In genomic region chr10:307659-308058, GRCh38 we compare ENCODE assay signal across 22 cellular contexts.
DNase-seq lines count a peak whose midpoint lies in the region; ATAC-seq and TF ChIP-seq lines count a peak whose summit lies in the region.
"Had no signal": no experiment of that assay in that cellular context is flagged by ENCODE, and none has a peak within 500 bp of the region (broad histone marks: within the 10 kb centered on the region; RNA-seq: fewer than 3 reads in every experiment).

No MANE protein-coding gene starts in this region.

- in situ Hi-C loops in mammary epithelial cell (cut with MboI; ENCODE audit: low sequenced_read_pairs in 2 of 2) = no loop called here

- intact Hi-C loops in mammary epithelial cell (cut with micrococcal nuclease) = no loop called here
- intact Hi-C loops in breast epithelium (cut with DNase I; ENCODE audit: low total_unique reads) = no loop called here

- H3K9ac ChIP-seq in subcutaneous abdominal adipose tissue (ENCODE audit: low read length in 5 of 5) (peak overlapping the region in 2 of 5 donors; percentile 49 to 70), mammary epithelial cell (ENCODE audit: insufficient read depth, low read length) (no peak overlapping the region)

- H3K4me3 Mint-ChIP-seq in stimulated activated naive CD8-positive, alpha-beta T cell treated with anti-CD3 and anti-CD28 coated beads, Interleukin-15, Interleukin-2, amounts not matched to agents 100 ng/mL and 50 ng/mL, for 24 hours = no peak overlapping the region
- no peak overlapping the region for H3K4me3 Mint-ChIP-seq in stimulated activated naive CD8-positive, alpha-beta T cell treated with anti-CD3 and anti-CD28 coated beads, Interleukin-15, amount 100 ng/mL, for 72 hours
- H3K4me3 Mint-ChIP-seq in chondrocyte (ENCODE audit: unreplicated experiment) = no peak overlapping the region
- peak overlapping the region; percentile 33 to 91 (median 86) for H3K4me3 Mint-ChIP-seq in naive B cell
- H3K4me3 Mint-ChIP-seq: activated CD4-positive, alpha-beta T cell treated with anti-CD3 and anti-CD28 coated beads, Interleukin-2, amount 10 ng/mL, durations not matched to agents 24 days and 14 days; activated CD8-positive, alpha-beta memory T cell treated with anti-CD3 and anti-CD28 coated beads, Interleukin-2, amount 10 ng/mL, durations not matched to agents 7 days and 5 days; T-helper 2 cell treated with Interferon-gamma antibody and Interleukin-4, amounts not matched to agents 5 μg/mL and 100 μg/mL, for 36 hours had no signal

- peak overlapping the region; percentile 71 for H3K27ac Mint-ChIP-seq in stimulated activated naive CD8-positive, alpha-beta T cell treated with anti-CD3 and anti-CD28 coated beads, Interleukin-15, Interleukin-2, amounts not matched to agents 100 ng/mL and 50 ng/mL, for 24 hours
- H3K27ac Mint-ChIP-seq in stimulated activated naive CD8-positive, alpha-beta T cell treated with anti-CD3 and anti-CD28 coated beads, Interleukin-15, amount 100 ng/mL, for 72 hours = no peak overlapping the region
- H3K27ac Mint-ChIP-seq in chondrocyte (ENCODE audit: unreplicated experiment) = peak overlapping the region; percentile 41
- H3K27ac Mint-ChIP-seq in naive B cell = peak overlapping the region; percentile 74 to 96 (median 94)
- H3K27ac Mint-ChIP-seq: activated CD4-positive, alpha-beta T cell treated with anti-CD3 and anti-CD28 coated beads, Interleukin-2, amount 10 ng/mL, durations not matched to agents 24 days and 14 days; activated CD8-positive, alpha-beta memory T cell treated with anti-CD3 and anti-CD28 coated beads, Interleukin-2, amount 10 ng/mL, durations not matched to agents 7 days and 5 days; T-helper 2 cell treated with Interferon-gamma antibody and Interleukin-4, amounts not matched to agents 5 μg/mL and 100 μg/mL, for 36 hours had no signal

- no peaks in the 10 kb centered on the region for H4K20me1 ChIP-seq in mammary epithelial cell (ENCODE audit: insufficient read depth, low read length)

- no peak overlapping the region for H3K4me2 ChIP-seq in mammary epithelial cell (ENCODE audit: insufficient read depth, low read depth, low read length)

- no peak for TF ChIP-seq POLR2A in breast epithelium (IDR thresholded peaks at IDR 0.05)

- no peaks in the 10 kb centered on the region for H3K9me3 Mint-ChIP-seq in stimulated activated naive CD8-positive, alpha-beta T cell treated with anti-CD3 and anti-CD28 coated beads, Interleukin-15, Interleukin-2, amounts not matched to agents 100 ng/mL and 50 ng/mL, for 24 hours
- no peaks in the 10 kb centered on the region for H3K9me3 Mint-ChIP-seq in stimulated activated naive CD8-positive, alpha-beta T cell treated with anti-CD3 and anti-CD28 coated beads, Interleukin-15, amount 100 ng/mL, for 72 hours
- H3K9me3 Mint-ChIP-seq in chondrocyte (ENCODE audit: low read depth) (no peaks in the 10 kb centered on the region), naive B cell (no peaks in the 10 kb centered on the region)
- H3K9me3 Mint-ChIP-seq: activated CD4-positive, alpha-beta T cell treated with anti-CD3 and anti-CD28 coated beads, Interleukin-2, amount 10 ng/mL, durations not matched to agents 24 days and 14 days; T-helper 2 cell treated with Interferon-gamma antibody and Interleukin-4, amounts not matched to agents 5 μg/mL and 100 μg/mL, for 36 hours had no signal

- H3K27me3 ChIP-seq in subcutaneous abdominal adipose tissue (ENCODE audit: control insufficient read depth in 5 of 5, insufficient read depth in 4 of 5, low read length in 5 of 5) (no peaks in the 10 kb centered on the region), mammary epithelial cell (ENCODE audit: insufficient read depth, low read length) (no peaks in the 10 kb centered on the region), breast epithelium (no peaks in the 10 kb centered on the region)
- H3K27me3 ChIP-seq: uterus had no signal

- dilution Hi-C loops in mammary epithelial cell (cut with HindIII; ENCODE audit: low sequenced_read_pairs) = no loop called here

- no peak for ATAC-seq in stimulated activated naive CD8-positive, alpha-beta T cell treated with anti-CD3 and anti-CD28 coated beads, Interleukin-15, amount 100 ng/mL, for 72 hours
- ATAC-seq in naive B cell (ENCODE audit: low read depth in 2 of 2) = no peak
- ATAC-seq in HG02588 (IDR thresholded peaks at IDR 0.05; ENCODE audit: unreplicated experiment) = no peak
- ATAC-seq: activated CD8-positive, alpha-beta memory T cell treated with anti-CD3 and anti-CD28 coated beads, Interleukin-2, amount 10 ng/mL, durations not matched to agents 7 days and 5 days had no signal

- H3K4me1 ChIP-seq in subcutaneous abdominal adipose tissue (ENCODE audit: control insufficient read depth in 5 of 5, insufficient read depth in 5 of 5, low read length in 5 of 5) (peaks cover 2 to 56% (median 44%) of the 10 kb centered on the region in 5 donors), mammary epithelial cell (ENCODE audit: insufficient read depth, low read length) (no peaks in the 10 kb centered on the region), breast epithelium (no peaks in the 10 kb centered on the region)
- H3K4me1 ChIP-seq: uterus had no signal

- H3K4me1 Mint-ChIP-seq in stimulated activated naive CD8-positive, alpha-beta T cell treated with anti-CD3 and anti-CD28 coated beads, Interleukin-15, Interleukin-2, amounts not matched to agents 100 ng/mL and 50 ng/mL, for 24 hours (ENCODE audit: low read depth) = peaks cover 10% of the 10 kb centered on the region
- no peaks in the 10 kb centered on the region for H3K4me1 Mint-ChIP-seq in stimulated activated naive CD8-positive, alpha-beta T cell treated with anti-CD3 and anti-CD28 coated beads, Interleukin-15, amount 100 ng/mL, for 72 hours
- H3K4me1 Mint-ChIP-seq in chondrocyte (ENCODE audit: low read depth) (peaks cover 32% of the 10 kb centered on the region), naive B cell (peaks cover 65 to 87% (median 72%) of the 10 kb centered on the region in 3 donors)

- no peaks in the 10 kb centered on the region for H3K36me3 Mint-ChIP-seq in stimulated activated naive CD8-positive, alpha-beta T cell treated with anti-CD3 and anti-CD28 coated beads, Interleukin-15, Interleukin-2, amounts not matched to agents 100 ng/mL and 50 ng/mL, for 24 hours (ENCODE audit: low read depth)
- H3K36me3 Mint-ChIP-seq in chondrocyte (ENCODE audit: low read depth) = peaks cover 21% of the 10 kb centered on the region
- H3K36me3 Mint-ChIP-seq in naive B cell = no peaks in the 10 kb centered on the region
- H3K36me3 Mint-ChIP-seq: activated CD8-positive, alpha-beta memory T cell treated with anti-CD3 and anti-CD28 coated beads, Interleukin-2, amount 10 ng/mL, durations not matched to agents 7 days and 5 days had no signal

- H3K4me3 ChIP-seq in subcutaneous abdominal adipose tissue (ENCODE audit: low read depth in 1 of 5, low read length in 5 of 5) (no peak overlapping the region), mammary epithelial cell (replicated peaks in 1 of 3; ENCODE audit: insufficient read depth in 1 of 3, low read depth in 2 of 3, low read length in 3 of 3) (no peak overlapping the region), breast epithelium (no peak overlapping the region)
- H3K4me3 ChIP-seq: uterus had no signal

- no peaks in the 10 kb centered on the region for H3K79me2 ChIP-seq in mammary epithelial cell (ENCODE audit: insufficient read depth, low read length)

- BruUV-seq in mammary epithelial cell (replicated peaks; lab: Mats Ljungman, UMichigan) = no TSS peak

- H3K27ac ChIP-seq in subcutaneous abdominal adipose tissue (ENCODE audit: low read depth, low read length) (peak overlapping the region; percentile 94), mammary epithelial cell (ENCODE audit: insufficient read depth, low read depth, low read length) (no peak overlapping the region), breast epithelium (no peak overlapping the region)
- H3K27ac ChIP-seq: uterus had no signal

- H3K9me3 ChIP-seq in subcutaneous abdominal adipose tissue (ENCODE audit: control insufficient read depth in 5 of 5, low read length in 5 of 5) (no peaks in the 10 kb centered on the region), mammary epithelial cell (replicated peaks; ENCODE audit: insufficient read depth, low read length) (peaks cover 11% of the 10 kb centered on the region), breast epithelium (no peaks in the 10 kb centered on the region)
- H3K9me3 ChIP-seq: uterus had no signal

- H3K27me3 Mint-ChIP-seq in stimulated activated naive CD8-positive, alpha-beta T cell treated with anti-CD3 and anti-CD28 coated beads, Interleukin-15, Interleukin-2, amounts not matched to agents 100 ng/mL and 50 ng/mL, for 24 hours = no peaks in the 10 kb centered on the region
- no peaks in the 10 kb centered on the region for H3K27me3 Mint-ChIP-seq in stimulated activated naive CD8-positive, alpha-beta T cell treated with anti-CD3 and anti-CD28 coated beads, Interleukin-15, amount 100 ng/mL, for 72 hours
- no peaks in the 10 kb centered on the region for H3K27me3 Mint-ChIP-seq in chondrocyte (ENCODE audit: low read depth)
- H3K27me3 Mint-ChIP-seq in naive B cell = no peaks in the 10 kb centered on the region
- H3K27me3 Mint-ChIP-seq: activated CD4-positive, alpha-beta T cell treated with anti-CD3 and anti-CD28 coated beads, Interleukin-2, amount 10 ng/mL, durations not matched to agents 24 days and 14 days had no signal

- CTCF ChIA-PET in mammary epithelial cell (lab: Charles Lee; ENCODE audit: low non-redundant PET) = no interaction called here

- 100% methylated on average over 3 of the region's 18 CpGs for WGBS in mammary epithelial cell (ENCODE audit: low coverage, missing lambda C conversion rate)

- DNase-seq in stimulated activated naive CD8-positive, alpha-beta T cell treated with anti-CD3 and anti-CD28 coated beads, Interleukin-15, amount 100 ng/mL, for 72 hours = no peak
- no peak for DNase-seq in chondrocyte (ENCODE audit: low spot score)
- DNase-seq in naive B cell = no peak
- DNase-seq in mammary epithelial cell = no peak
- DNase-seq in breast epithelium (ENCODE audit: low spot score in 2 of 2) = no peak
- DNase-seq: activated CD4-positive, alpha-beta T cell treated with anti-CD3 and anti-CD28 coated beads, Interleukin-2, amount 10 ng/mL, durations not matched to agents 24 days and 14 days; activated CD8-positive, alpha-beta memory T cell treated with anti-CD3 and anti-CD28 coated beads, Interleukin-2, amount 10 ng/mL, durations not matched to agents 7 days and 5 days; activated naive CD4-positive, alpha-beta T cell treated with anti-CD3 and anti-CD28 coated beads, Interleukin-2, amount 50 U/mL, for 16 hours; effector CD4-positive, alpha-beta T cell; erythroblast; GF-D8; IMR-90; NCI-H1105; NCI-H2029; NCI-H82; OCI-M1; stimulated activated CD8-positive, alpha-beta memory T cell treated with anti-CD3 and anti-CD28 coated beads, Interleukin-4, amount 100 ng/mL, for 48 hours; uterus had no signal

- H3K36me3 ChIP-seq in subcutaneous abdominal adipose tissue (ENCODE audit: control insufficient read depth in 5 of 5, insufficient read depth in 5 of 5, low read length in 5 of 5) = peaks cover 0 to 65% (median 21%) of the 10 kb centered on the region in 5 donors
- no peaks in the 10 kb centered on the region for H3K36me3 ChIP-seq in mammary epithelial cell (ENCODE audit: insufficient read depth, low read length)
- no peaks in the 10 kb centered on the region for H3K36me3 ChIP-seq in breast epithelium
- H3K36me3 ChIP-seq: uterus had no signal

- H2AFZ ChIP-seq in mammary epithelial cell (ENCODE audit: low read depth, low read length) = no peak overlapping the region

- TF ChIP-seq CTCF in chondrocyte (IDR thresholded peaks at IDR 0.05) (no peak), mammary epithelial cell (conservative IDR thresholded peaks at IDR 0.05 in 1 of 2, IDR thresholded peaks at IDR 0.05 in 1 of 2; ENCODE audit: extremely low read depth in 1 of 2, insufficient read depth in 1 of 2, low read depth in 1 of 2, low read length in 2 of 2) (no peak), breast epithelium (IDR thresholded peaks at IDR 0.05) (no peak)

Comparison
In these comparisons a context has a peak if more than half of its experiments do, and no peak if none do; other contexts are left out.
1. H3K27ac Mint-ChIP-seq: peak in stimulated activated naive CD8-positive, alpha-beta T cell treated with anti-CD3 and anti-CD28 coated beads, Interleukin-15, Interleukin-2, amounts not matched to agents 100 ng/mL and 50 ng/mL, for 24 hours (single experiment), chondrocyte (single experiment) and naive B cell (6 of 6); none in stimulated activated naive CD8-positive, alpha-beta T cell treated with anti-CD3 and anti-CD28 coated beads, Interleukin-15, amount 100 ng/mL, for 72 hours (0 of 2).
2. H3K4me3 Mint-ChIP-seq: peak in naive B cell (8 of 8); none in stimulated activated naive CD8-positive, alpha-beta T cell treated with anti-CD3 and anti-CD28 coated beads, Interleukin-15, Interleukin-2, amounts not matched to agents 100 ng/mL and 50 ng/mL, for 24 hours (single experiment), stimulated activated naive CD8-positive, alpha-beta T cell treated with anti-CD3 and anti-CD28 coated beads, Interleukin-15, amount 100 ng/mL, for 72 hours (0 of 2) and chondrocyte (single experiment).